ENCODE assay signal across 8 cellular contexts in the genomic region with DNA sequence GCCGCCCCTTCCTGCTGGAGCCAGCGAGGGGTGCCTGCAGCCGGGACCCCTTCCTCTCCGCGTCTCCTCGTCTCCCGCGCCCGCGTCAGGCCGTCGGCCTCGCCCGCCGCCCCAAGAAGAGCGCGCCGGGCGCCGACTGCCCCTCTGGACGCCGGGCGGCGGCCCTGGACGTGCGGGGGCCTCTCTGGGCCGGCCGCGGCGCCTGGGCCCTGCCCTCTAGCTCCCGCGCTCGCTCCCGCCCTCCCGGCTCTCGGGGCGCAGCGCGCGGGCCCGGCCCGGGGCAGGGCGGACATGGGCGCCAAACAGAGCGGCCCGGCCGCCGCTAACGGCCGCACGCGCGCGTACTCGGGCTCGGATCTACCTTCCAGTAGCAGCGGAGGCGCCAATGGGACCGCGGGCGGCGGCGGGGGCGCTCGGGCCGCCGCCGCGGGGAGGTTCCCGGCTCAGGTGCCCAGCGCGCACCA. TPM values are rescaled to one million over a fixed set of nuclear protein-coding genes. Genes with fewer than 3 reads are reported as not detected.
DNase-seq lines count a peak whose midpoint lies in the region; ATAC-seq and TF ChIP-seq lines count a peak whose summit lies in the region.

No MANE protein-coding gene starts in this region.

- H3K27me3 ChIP-seq in esophagus (ENCODE audit: control insufficient read depth in 1 of 2, insufficient read depth in 2 of 2, low read length in 2 of 2) = no peaks in the 10 kb centered on the region
- H3K27me3 ChIP-seq in uterus = no peaks in the 10 kb centered on the region

- peak overlapping the region; percentile 80 for H3K4me3 Mint-ChIP-seq in nephron progenitor cell

- TF ChIP-seq CTCF in LNCaP clone FGC (IDR thresholded peaks at IDR 0.05; ENCODE audit: control insufficient read depth, extremely low read depth, insufficient read depth) (no peak), nephron progenitor cell (IDR thresholded peaks at IDR 0.05) (no peak), uterus (IDR thresholded peaks at IDR 0.05) (no peak)

- H3K36me3 Mint-ChIP-seq in nephron progenitor cell (ENCODE audit: low read depth) = no peaks in the 10 kb centered on the region

- no peaks in the 10 kb centered on the region for H3K36me3 ChIP-seq in esophagus (ENCODE audit: control insufficient read depth in 2 of 2, insufficient read depth in 2 of 2, low read length in 1 of 2)
- no peaks in the 10 kb centered on the region for H3K36me3 ChIP-seq in uterus

- ATAC-seq in GM21717 (IDR thresholded peaks at IDR 0.05; ENCODE audit: unreplicated experiment) (peak; percentile 16), GM18873 (IDR thresholded peaks at IDR 0.05; ENCODE audit: low FRiP score, unreplicated experiment) (no peak)

- no peak for TF ChIP-seq POLR2A in uterus (IDR thresholded peaks at IDR 0.05)

- H3K27ac ChIP-seq in esophagus (ENCODE audit: low read depth in 2 of 2, low read length in 1 of 2) = peak overlapping the region; percentile 100
- H3K27ac ChIP-seq in uterus = peak overlapping the region; percentile 98 to 99

- WGBS in esophagus, 2 donors = 0% methylated on average over 30 to 72 of the region's 72 CpGs

- H3K9me3 ChIP-seq in esophagus (ENCODE audit: control insufficient read depth in 2 of 2, insufficient read depth in 1 of 2, low read depth in 1 of 2, low read length in 1 of 2) (no peaks in the 10 kb centered on the region), uterus (no peaks in the 10 kb centered on the region)

- no peaks in the 10 kb centered on the region for H3K9me3 Mint-ChIP-seq in nephron progenitor cell

- DNase-seq in ELR (ENCODE audit: low read depth) (peak; percentile 54), LNCaP clone FGC (ENCODE audit: low read depth) (no peak), activated T-cell treated with anti-CD3 and anti-CD28 coated beads for 48 hours (ENCODE audit: low read depth) (peak; percentile 25), nephron progenitor cell (peak; percentile 58), uterus (peak in 1 of 2 donors; percentile 45)

- H3K4me3 ChIP-seq in LNCaP clone FGC (ENCODE audit: low read depth, low read length) (peak overlapping the region; percentile 64), esophagus (ENCODE audit: low read depth in 1 of 2, low read length in 2 of 2) (peak overlapping the region; percentile 88 to 98), uterus (peak overlapping the region; percentile 91 to 97)

- H3K4me1 ChIP-seq in esophagus (ENCODE audit: control insufficient read depth in 2 of 2, insufficient read depth in 2 of 2, low read length in 1 of 2) (peaks cover 0 to 3% of the 10 kb centered on the region in 2 donors), uterus (peaks cover 0 to 4% of the 10 kb centered on the region in 2 donors)

- H3K27me3 Mint-ChIP-seq in nephron progenitor cell (ENCODE audit: low read depth, poor library complexity) = no peaks in the 10 kb centered on the region

- H3K27ac Mint-ChIP-seq in nephron progenitor cell = no peak overlapping the region

- peaks cover 44% of the 10 kb centered on the region for H3K4me1 Mint-ChIP-seq in nephron progenitor cell

- intact Hi-C loops in uterus (cut with DNase I; ENCODE audit: low total_unique reads) = no loop called here

RNA-seq across cellular contexts. Expression of a gene that starts 0.7 kb away (rescaled TPM):
- 1 to 10 TPM; 7.9 to 9.0 TPM for polyA plus RNA-seq in esophagus
- total RNA-seq in uterus = 10 to 100 TPM; 22.0 to 40.6 (median 27.3) TPM
